In genomic region chr11:35366798-35367197, GRCh38 we compare ENCODE assay signal across 21 cellular contexts. TPM values are rescaled to one million over a fixed set of nuclear protein-coding genes. Genes with fewer than 3 reads are reported as not detected.
"Had no signal": no experiment of that assay in that cellular context is flagged by ENCODE, and none has a peak within 500 bp of the region (broad histone marks: within the 10 kb centered on the region; RNA-seq: fewer than 3 reads in every experiment).

No MANE protein-coding gene starts in this region.

- H3K27ac Mint-ChIP-seq: activated B cell treated with CpG ODN at 0.5 μM for 24 hours; activated CD4-positive, alpha-beta memory T cell treated with anti-CD3 and anti-CD28 coated beads, Interleukin-2, amount 10 ng/mL, durations not matched to agents 7 days and 5 days; activated CD8-positive, alpha-beta memory T cell treated with anti-CD3 and anti-CD28 coated beads, Interleukin-2, amount 10 ng/mL, durations not matched to agents 7 days and 5 days; activated naive CD8-positive, alpha-beta T cell treated with anti-CD3 and anti-CD28 coated beads, Interleukin-2, amount 10 ng/mL, durations not matched to agents 7 days and 5 days; effector memory CD8-positive, alpha-beta T cell had no signal

- H3K9me3 ChIP-seq: pancreas, SK-N-SH had no signal

- H3K4me3 Mint-ChIP-seq: activated B cell treated with CpG ODN at 0.5 μM for 24 hours; activated CD4-positive, alpha-beta memory T cell treated with anti-CD3 and anti-CD28 coated beads, Interleukin-2, amount 10 ng/mL, durations not matched to agents 7 days and 5 days; activated CD8-positive, alpha-beta memory T cell treated with anti-CD3 and anti-CD28 coated beads, Interleukin-2, amount 10 ng/mL, durations not matched to agents 7 days and 5 days; activated naive CD8-positive, alpha-beta T cell treated with anti-CD3 and anti-CD28 coated beads, Interleukin-2, amount 10 ng/mL, durations not matched to agents 7 days and 5 days; effector memory CD8-positive, alpha-beta T cell; naive thymus-derived CD8-positive, alpha-beta T cell had no signal

- H3K36me3 Mint-ChIP-seq: activated CD8-positive, alpha-beta memory T cell treated with anti-CD3 and anti-CD28 coated beads, Interleukin-2, amount 10 ng/mL, durations not matched to agents 7 days and 5 days had no signal

- H3K9ac ChIP-seq: SK-N-SH had no signal

- H3K4me1 ChIP-seq: foreskin keratinocyte had no signal

- H3K4me3 ChIP-seq: pancreas had no signal

- DNase-seq: activated B cell treated with CpG ODN at 0.5 μM for 24 hours; activated CD4-positive, alpha-beta memory T cell treated with anti-CD3 and anti-CD28 coated beads, Interleukin-2, amount 10 ng/mL, durations not matched to agents 7 days and 5 days; activated CD4-positive, alpha-beta T cell treated with anti-CD3 and anti-CD28 coated beads for 4 hours; activated CD8-positive, alpha-beta memory T cell treated with anti-CD3 and anti-CD28 coated beads, Interleukin-2, amount 10 ng/mL, durations not matched to agents 7 days and 5 days; activated naive CD8-positive, alpha-beta T cell treated with anti-CD3 and anti-CD28 coated beads, Interleukin-2, amount 10 ng/mL, durations not matched to agents 7 days and 5 days; cerebellar nuclear complex; effector memory CD8-positive, alpha-beta T cell; glutamatergic neuron; kidney; mesendoderm; naive thymus-derived CD8-positive, alpha-beta T cell; pancreas; SK-N-SH; stimulated activated CD4-positive, alpha-beta T cell treated with anti-CD3 and anti-CD28 coated beads, Interleukin-1b, Interleukin-23, amount 100 ng/mL, for 48 hours; stimulated activated CD8-positive, alpha-beta memory T cell treated with anti-CD3 and anti-CD28 coated beads, Interleukin-4, amount 100 ng/mL, for 48 hours; stimulated activated naive CD4-positive, alpha-beta T cell; T-helper 1 cell; T-helper 9 cell had no signal

- H3K4me1 Mint-ChIP-seq: activated B cell treated with CpG ODN at 0.5 μM for 24 hours; activated CD4-positive, alpha-beta memory T cell treated with anti-CD3 and anti-CD28 coated beads, Interleukin-2, amount 10 ng/mL, durations not matched to agents 7 days and 5 days; activated CD8-positive, alpha-beta memory T cell treated with anti-CD3 and anti-CD28 coated beads, Interleukin-2, amount 10 ng/mL, durations not matched to agents 7 days and 5 days; activated naive CD8-positive, alpha-beta T cell treated with anti-CD3 and anti-CD28 coated beads, Interleukin-2, amount 10 ng/mL, durations not matched to agents 7 days and 5 days had no signal

- H3K36me3 ChIP-seq: brain microvascular endothelial cell, pancreas had no signal

- H3K27me3 Mint-ChIP-seq: activated B cell treated with CpG ODN at 0.5 μM for 24 hours; activated CD8-positive, alpha-beta memory T cell treated with anti-CD3 and anti-CD28 coated beads, Interleukin-2, amount 10 ng/mL, durations not matched to agents 7 days and 5 days had no signal

- H3K27ac ChIP-seq: foreskin keratinocyte, pancreas had no signal

- H3K27me3 ChIP-seq: brain microvascular endothelial cell, pancreas had no signal

- H3K9me3 Mint-ChIP-seq: activated B cell treated with CpG ODN at 0.5 μM for 24 hours had no signal

- ATAC-seq: activated CD8-positive, alpha-beta memory T cell treated with anti-CD3 and anti-CD28 coated beads, Interleukin-2, amount 10 ng/mL, durations not matched to agents 7 days and 5 days; effector memory CD8-positive, alpha-beta T cell; naive thymus-derived CD8-positive, alpha-beta T cell; pancreas had no signal

- H3K4me2 ChIP-seq: SK-N-SH had no signal

RNA-seq across cellular contexts. Expression of gene SLC1A2, which starts 52.6 kb away (rescaled TPM):
- total RNA-seq: activated B cell treated with CpG ODN at 0.5 μM for 24 hours; activated CD4-positive, alpha-beta memory T cell treated with anti-CD3 and anti-CD28 coated beads, Interleukin-2, amount 10 ng/mL, durations not matched to agents 7 days and 5 days; activated CD8-positive, alpha-beta memory T cell treated with anti-CD3 and anti-CD28 coated beads, Interleukin-2, amount 10 ng/mL, durations not matched to agents 7 days and 5 days; activated naive CD8-positive, alpha-beta T cell treated with anti-CD3 and anti-CD28 coated beads, Interleukin-2, amount 10 ng/mL, durations not matched to agents 7 days and 5 days; dermis microvascular lymphatic vessel endothelial cell; foreskin keratinocyte had no signal
- polyA plus RNA-seq: foreskin keratinocyte had no signal
